In the genomic region with DNA sequence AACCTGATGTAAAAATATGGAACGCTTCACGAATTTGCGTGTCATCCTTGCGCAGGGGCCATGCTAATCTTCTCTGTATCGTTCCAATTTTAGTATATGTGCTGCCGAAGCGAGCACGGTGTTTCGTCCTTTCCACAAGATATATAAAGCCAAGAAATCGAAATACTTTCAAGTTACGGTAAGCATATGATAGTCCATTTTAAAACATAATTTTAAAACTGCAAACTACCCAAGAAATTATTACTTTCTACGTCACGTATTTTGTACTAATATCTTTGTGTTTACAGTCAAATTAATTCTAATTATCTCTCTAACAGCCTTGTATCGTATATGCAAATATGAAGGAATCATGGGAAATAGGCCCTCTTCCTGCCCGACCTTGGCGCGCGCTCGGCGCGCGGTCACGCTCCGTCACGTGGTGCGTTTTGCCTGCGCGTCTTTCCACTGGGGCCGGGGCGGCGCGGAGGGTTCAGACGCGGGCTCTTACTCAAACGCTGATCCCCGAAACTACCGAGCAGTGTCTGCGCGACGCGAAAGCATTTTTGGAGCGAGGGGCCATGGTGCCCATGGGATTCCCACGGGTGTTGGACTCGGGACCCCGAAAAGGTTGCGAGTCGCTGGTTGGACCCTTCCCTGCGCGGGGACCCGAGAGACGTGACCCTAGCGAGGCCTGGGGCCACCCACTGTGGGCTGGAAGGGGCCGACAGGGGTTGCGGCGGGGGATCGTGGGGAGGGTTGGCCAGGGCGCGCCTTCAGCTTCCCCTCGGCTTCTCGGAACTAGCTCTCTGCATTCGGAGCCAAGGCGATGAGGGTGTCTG, we compare ENCODE assay signal across 8 cellular contexts. TPM values are rescaled to one million over a fixed set of nuclear protein-coding genes. Genes with fewer than 3 reads are reported as not detected.
DNase-seq lines count a peak whose midpoint lies in the region; ATAC-seq and TF ChIP-seq lines count a peak whose summit lies in the region.

A gene (minus strand): TSS at position 117 of the 818 bp plus-strand sequence.

- peak within 1 kb of the TSS; percentile 96 for H3K27ac Mint-ChIP-seq in activated CD4-positive, alpha-beta T cell treated with anti-CD3 and anti-CD28 coated beads, Interleukin-2, amount 10 ng/mL, durations not matched to agents 7 days and 5 days

- peaks cover 40% of the 10 kb centered on the region for H3K27me3 ChIP-seq in BLaER1

- POLR2A ChIA-PET in activated CD4-positive, alpha-beta T cell treated with anti-CD3 and anti-CD28 coated beads, Interleukin-2, amount 10 ng/mL, durations not matched to agents 7 days and 5 days (lab: Charles Lee) = interaction anchor here (0.6 kb wide), 1 partner anchor 552 kb away, joined by 3 read pairs; no protein-coding TSS in a partner anchor

- peak; percentile 97 for DNase-seq in NCI-H526 treated with DMSO at 0.1 percent for 48 hours (lab: John Stamatoyannopoulos, UW)
- DNase-seq in activated CD4-positive, alpha-beta T cell treated with anti-CD3 and anti-CD28 coated beads, Interleukin-2, amount 10 ng/mL, durations not matched to agents 7 days and 5 days = peak; percentile 96
- peak; percentile 95 for DNase-seq in coronary artery (ENCODE audit: low spot score)
- peak; percentile 96 for DNase-seq in left kidney (ENCODE audit: low read depth, low spot score)
- peak; percentile 94 for DNase-seq in stimulated activated CD4-positive, alpha-beta T cell treated with anti-CD3 and anti-CD28 coated beads, Interleukin-1b, Interleukin-23, amount 100 ng/mL, for 48 hours

- no peaks in the 10 kb centered on the region for H3K9me3 ChIP-seq in BLaER1

- no peaks in the 10 kb centered on the region for H3K36me3 ChIP-seq in BLaER1

- peak within 1 kb of the TSS; percentile 91 for H3K9ac ChIP-seq in BLaER1

- H3K4me3 ChIP-seq in BLaER1 (peak within 1 kb of the TSS; percentile 84), coronary artery (peak within 1 kb of the TSS; percentile 86)

- H3K36me3 Mint-ChIP-seq in activated CD4-positive, alpha-beta T cell treated with anti-CD3 and anti-CD28 coated beads, Interleukin-2, amount 10 ng/mL, durations not matched to agents 7 days and 5 days (ENCODE audit: low read depth) = no peaks in the 10 kb centered on the region

- H3K27ac ChIP-seq in BLaER1 (peak within 1 kb of the TSS; percentile 87), coronary artery (peak within 1 kb of the TSS; percentile 98 to 99)

- H3K4me3 Mint-ChIP-seq in activated CD4-positive, alpha-beta T cell treated with anti-CD3 and anti-CD28 coated beads, Interleukin-2, amount 10 ng/mL, durations not matched to agents 7 days and 5 days = peak within 1 kb of the TSS; percentile 83

- peak; percentile 76 for ATAC-seq in GM19328 (IDR thresholded peaks at IDR 0.05; ENCODE audit: unreplicated experiment)
- ATAC-seq in HG03469 (IDR thresholded peaks at IDR 0.05; ENCODE audit: unreplicated experiment) = peak; percentile 84

- H3K4me2 ChIP-seq in BLaER1 = peak within 1 kb of the TSS; percentile 91

- peaks cover 48% of the 10 kb centered on the region for H3K4me1 ChIP-seq in BLaER1

- peaks cover 39% of the 10 kb centered on the region for H3K4me1 Mint-ChIP-seq in activated CD4-positive, alpha-beta T cell treated with anti-CD3 and anti-CD28 coated beads, Interleukin-2, amount 10 ng/mL, durations not matched to agents 7 days and 5 days

- no peak for TF ChIP-seq CTCF in coronary artery (IDR thresholded peaks at IDR 0.05)

- H3K9me3 Mint-ChIP-seq in activated CD4-positive, alpha-beta T cell treated with anti-CD3 and anti-CD28 coated beads, Interleukin-2, amount 10 ng/mL, durations not matched to agents 7 days and 5 days = no peaks in the 10 kb centered on the region

- H3K27me3 Mint-ChIP-seq in activated CD4-positive, alpha-beta T cell treated with anti-CD3 and anti-CD28 coated beads, Interleukin-2, amount 10 ng/mL, durations not matched to agents 7 days and 5 days = peaks cover 33% of the 10 kb centered on the region

- peaks cover 10% of the 10 kb centered on the region for H4K20me1 ChIP-seq in BLaER1

- CTCF ChIA-PET in activated CD4-positive, alpha-beta T cell treated with anti-CD3 and anti-CD28 coated beads, Interleukin-2, amount 10 ng/mL, durations not matched to agents 7 days and 5 days (lab: Charles Lee) = interaction anchor here (1.1 kb wide), 1 partner anchor 14 kb away, joined by 4 read pairs; no protein-coding TSS in a partner anchor

RNA-seq across cellular contexts. Expression of the gene that starts here (rescaled TPM):
- total RNA-seq in activated CD4-positive, alpha-beta T cell treated with anti-CD3 and anti-CD28 coated beads, Interleukin-2, amount 10 ng/mL, durations not matched to agents 7 days and 5 days = not detected

Comparison
In these comparisons a context has a peak if more than half of its experiments do, and no peak if none do; other contexts are left out.
1. Peak in every context shown above with its lines: DNase-seq, ATAC-seq, H3K4me3 ChIP-seq and H3K27ac ChIP-seq.
2. Peak in DNase-seq in activated CD4-positive, alpha-beta T cell treated with anti-CD3 and anti-CD28 coated beads, Interleukin-2, amount 10 ng/mL, durations not matched to agents 7 days and 5 days; RNA of the gene not detected or under 1 TPM.